Comparison of ENCODE assay signal across 9 cellular contexts in the genomic region with DNA sequence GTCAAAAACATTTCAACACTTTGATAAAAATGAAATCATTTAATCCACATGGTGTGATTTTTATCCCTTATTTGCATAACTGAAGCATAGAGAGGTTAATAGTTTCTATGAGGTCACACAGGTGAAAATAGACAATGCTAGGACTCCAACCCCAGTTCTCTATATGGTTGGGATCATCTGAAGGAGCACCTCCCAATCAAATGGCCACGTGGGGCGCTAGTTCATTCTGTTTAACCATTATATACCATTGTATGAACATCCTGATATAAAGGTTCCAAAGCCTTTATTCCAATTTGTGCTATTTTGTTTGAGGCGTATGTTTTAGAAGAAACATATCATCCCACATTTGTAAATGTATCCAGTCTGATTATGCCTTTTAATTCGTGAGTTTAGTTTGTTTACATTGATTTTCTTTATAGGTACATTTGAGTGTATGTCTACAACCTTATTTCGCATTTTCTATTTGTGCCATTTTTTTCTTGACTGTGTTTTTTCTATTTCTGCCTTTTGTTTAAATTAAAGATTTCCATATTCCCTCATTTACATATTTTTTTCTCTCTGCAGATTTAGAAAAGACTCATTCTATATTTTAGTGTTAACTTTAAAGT.
DNase-seq lines count a peak whose midpoint lies in the region; ATAC-seq and TF ChIP-seq lines count a peak whose summit lies in the region.
"Had no signal": no experiment of that assay in that cellular context is flagged by ENCODE, and none has a peak within 500 bp of the region (broad histone marks: within the 10 kb centered on the region; RNA-seq: fewer than 3 reads in every experiment).

No MANE protein-coding gene starts in this region.

- H3K9me3 Mint-ChIP-seq in nephron progenitor cell = no peaks in the 10 kb centered on the region

- no peak overlapping the region for H3K4me2 ChIP-seq in OCI-LY3 (ENCODE audit: low read length)

- H3K4me1 ChIP-seq in OCI-LY3 (ENCODE audit: low read length) (no peaks in the 10 kb centered on the region), Peyer's patch (no peaks in the 10 kb centered on the region), gastrocnemius medialis (no peaks in the 10 kb centered on the region)

- no peak overlapping the region for H2AFZ ChIP-seq in OCI-LY3 (ENCODE audit: low read depth, low read length)

- ATAC-seq in HG02763 (IDR thresholded peaks at IDR 0.05; ENCODE audit: unreplicated experiment) (peak; percentile 85), gastrocnemius medialis (no peak)

- H3K79me2 ChIP-seq in OCI-LY3 (ENCODE audit: low read length) = no peaks in the 10 kb centered on the region

- no peaks in the 10 kb centered on the region for H3K27me3 Mint-ChIP-seq in nephron progenitor cell (ENCODE audit: low read depth, poor library complexity)

- H3K27me3 ChIP-seq in OCI-LY3 (ENCODE audit: low read depth, low read length) (no peaks in the 10 kb centered on the region), Peyer's patch (no peaks in the 10 kb centered on the region), MG63 (no peaks in the 10 kb centered on the region), gastrocnemius medialis (no peaks in the 10 kb centered on the region)

- no peak overlapping the region for H3K9ac ChIP-seq in OCI-LY3 (ENCODE audit: low read length)

- no peak for TF ChIP-seq POLR2A in Peyer's patch (IDR thresholded peaks at IDR 0.05)
- TF ChIP-seq POLR2A in gastrocnemius medialis (IDR thresholded peaks at IDR 0.05) = no peak

- no peak overlapping the region for H3K27ac Mint-ChIP-seq in nephron progenitor cell
- H3K27ac Mint-ChIP-seq: T-helper 1 cell treated with Interleukin-12 subunit alpha and Interleukin-12 subunit beta and Interleukin-4 antibody, amounts not matched to agents 30 μg/mL and 1 μg/mL, for 36 hours had no signal

- H3K9me3 ChIP-seq in OCI-LY3 (ENCODE audit: insufficient read depth, low read length) (no peaks in the 10 kb centered on the region), Peyer's patch (peaks cover 0 to 5% (median 0%) of the 10 kb centered on the region in 4 donors), MG63 (no peaks in the 10 kb centered on the region), gastrocnemius medialis (no peaks in the 10 kb centered on the region)

- H3K4me3 ChIP-seq in OCI-LY3 (ENCODE audit: low read length) (no peak overlapping the region), Peyer's patch (no peak overlapping the region), MG63 (no peak overlapping the region), gastrocnemius medialis (no peak overlapping the region)

- intact Hi-C loops in gastrocnemius medialis (cut with DNase I; ENCODE audit: low total_unique reads) = no loop called here

- H4K20me1 ChIP-seq in OCI-LY3 (ENCODE audit: insufficient read depth, low read length) = no peaks in the 10 kb centered on the region

- H3K4me1 Mint-ChIP-seq in nephron progenitor cell = no peaks in the 10 kb centered on the region

- no peak overlapping the region for H3K4me3 Mint-ChIP-seq in nephron progenitor cell
- H3K4me3 Mint-ChIP-seq: T-helper 1 cell treated with Interleukin-12 subunit alpha and Interleukin-12 subunit beta and Interleukin-4 antibody, amounts not matched to agents 30 μg/mL and 1 μg/mL, for 36 hours had no signal

- DNase-seq in NCI-H1105 treated with DMSO at 0.1 percent for 48 hours (lab: John Stamatoyannopoulos, UW) (peak; percentile 0), NCI-H1105 (lab: John Stamatoyannopoulos, UW) (no peak), nephron progenitor cell (peak; percentile 15), Peyer's patch (no peak), MG63 (no peak), gastrocnemius medialis (no peak)

- TF ChIP-seq CTCF in OCI-LY3 (IDR thresholded peaks at IDR 0.05; ENCODE audit: low read depth, low read length) (peak; percentile 58), nephron progenitor cell (IDR thresholded peaks at IDR 0.05) (peak; percentile 41), Peyer's patch (IDR thresholded peaks at IDR 0.05) (peak in 2 of 6 experiments; percentile 4 to 11), gastrocnemius medialis (IDR thresholded peaks at IDR 0.05 in 4 of 5, conservative IDR thresholded peaks at IDR 0.05 in 1 of 5) (no peak)

- H3K36me3 ChIP-seq in OCI-LY3 (replicated peaks; ENCODE audit: low read depth, low read length) (no peaks in the 10 kb centered on the region), Peyer's patch (no peaks in the 10 kb centered on the region), MG63 (peaks cover 10% of the 10 kb centered on the region), gastrocnemius medialis (no peaks in the 10 kb centered on the region)

- H3K36me3 Mint-ChIP-seq in nephron progenitor cell (ENCODE audit: low read depth) = no peaks in the 10 kb centered on the region

- in situ Hi-C loops in gastrocnemius medialis (cut with MboI; ENCODE audit: low sequenced_read_pairs in 4 of 4) = no loop called here

- H3K27ac ChIP-seq in OCI-LY3 (ENCODE audit: low read length) (no peak overlapping the region), Peyer's patch (no peak overlapping the region), gastrocnemius medialis (no peak overlapping the region)

Comparison
In these comparisons a context has a peak if more than half of its experiments do, and no peak if none do; other contexts are left out.
1. DNase-seq: peak in NCI-H1105 treated with DMSO at 0.1 percent for 48 hours (single experiment) and nephron progenitor cell (single experiment); none in NCI-H1105 (single experiment), Peyer's patch (0 of 3), MG63 (single experiment) and gastrocnemius medialis (0 of 2).
2. CTCF ChIP-seq: peak in OCI-LY3 (single experiment) and nephron progenitor cell (single experiment); none in gastrocnemius medialis (0 of 5).